In the genomic region with DNA sequence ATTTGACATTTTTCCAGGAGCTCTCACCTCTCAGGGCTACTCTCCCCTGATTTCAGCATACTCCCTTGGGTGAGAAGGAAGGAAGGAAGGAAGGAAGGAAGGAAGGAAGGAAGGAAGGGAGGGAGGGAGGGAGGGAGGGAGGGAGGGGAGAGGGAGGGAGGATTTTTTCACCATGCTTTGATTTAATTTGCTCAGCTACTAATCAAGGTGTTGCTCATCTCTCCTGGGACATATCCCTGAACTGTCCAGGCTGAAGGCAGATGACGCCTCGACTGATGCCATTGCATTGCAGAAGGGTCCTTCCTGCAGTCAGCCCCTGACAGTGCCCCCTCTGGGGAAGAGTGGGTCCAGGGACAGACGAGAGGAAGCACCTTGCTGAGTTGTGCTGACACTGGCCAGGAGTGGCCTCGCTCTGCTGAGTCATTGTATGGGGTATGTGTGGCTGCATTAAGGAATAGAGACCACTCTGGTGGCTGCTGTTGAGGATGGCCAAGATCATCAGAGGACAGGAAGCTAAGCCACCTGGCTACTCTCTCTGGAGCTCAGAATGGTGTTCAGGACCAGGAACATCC, we compare ENCODE assay signal across 1 cellular context.
TF ChIP-seq lines count a peak whose summit lies in the region.

No MANE protein-coding gene starts in this region.

TF ChIP-seq in GM23338, 12 proteins besides CTCF, POLR2A, EP300 and RAD21 (continued from another document):
- TF ChIP-seq ZNF462 (CRISPR knock-in tag; IDR thresholded peaks at IDR 0.05) (no peak), POLR2AphosphoS5 (IDR thresholded peaks at IDR 0.05; ENCODE audit: low read depth) (no peak)
